7 cellular contexts compared by ENCODE assay signal in genomic region chr13:43303040-43303729, GRCh38.
A peak's percentile ranks its signal among the peaks of the same experiment; 100 is the strongest.
DNase-seq lines count a peak whose midpoint lies in the region; ATAC-seq and TF ChIP-seq lines count a peak whose summit lies in the region.

No MANE protein-coding gene starts in this region.

- H3K9me3 ChIP-seq in left lung: no peaks in the 10 kb centered on the region

- peaks cover 0 to 9% of the 10 kb centered on the region in 2 donors for H3K4me1 ChIP-seq in left lung

- H3K27ac ChIP-seq in left lung: no peak overlapping the region

- no peaks in the 10 kb centered on the region for H3K27me3 ChIP-seq in GM06990 (replicated peaks; ENCODE audit: control insufficient read depth, insufficient read depth, low read length)
- H3K27me3 ChIP-seq in left lung: peaks cover 0 to 6% of the 10 kb centered on the region in 2 donors

- TF ChIP-seq CTCF in GM06990 (IDR thresholded peaks at IDR 0.05; ENCODE audit: insufficient read depth, low read length, poor library complexity, severe bottlenecking) (peak; percentile 72), HFF-Myc (IDR thresholded peaks at IDR 0.05; ENCODE audit: low read depth, low read length, missing control alignments) (peak; percentile 57), cardiac fibroblast (IDR thresholded peaks at IDR 0.05; ENCODE audit: low read depth, low read length) (peak; percentile 68), left lung (IDR thresholded peaks at IDR 0.05) (no peak)

- ATAC-seq in left lung (peak; percentile 68), HG03469 (IDR thresholded peaks at IDR 0.05; ENCODE audit: unreplicated experiment) (no peak)

- H3K36me3 ChIP-seq in GM06990 (ENCODE audit: control insufficient read depth, insufficient read depth, low read length): no peaks in the 10 kb centered on the region
- H3K36me3 ChIP-seq in left lung: no peaks in the 10 kb centered on the region

- intact Hi-C loops in left lung (cut with DNase I): no loop called here

- no peak for DNase-seq in GM06990 (ENCODE audit: extremely low read depth, insufficient read length)
- DNase-seq in HFF-Myc (ENCODE audit: extremely low read depth, low read depth): peak; percentile 59
- DNase-seq in NCI-H526 treated with DMSO at 0.1 percent for 48 hours (lab: John Stamatoyannopoulos, UW): peak; percentile 45
- DNase-seq in cardiac fibroblast (ENCODE audit: low read depth in 2 of 2): peak; percentile 66 to 86
- peak in 1 of 2 donors; percentile 39 for DNase-seq in left lung
- peak; percentile 71 for DNase-seq in ureter (ENCODE audit: low spot score)

- no peak overlapping the region for H3K4me3 ChIP-seq in GM06990 (replicated peaks; ENCODE audit: low read depth, low read length)
- H3K4me3 ChIP-seq in HFF-Myc (replicated peaks; ENCODE audit: low read depth, low read length): no peak overlapping the region
- no peak overlapping the region for H3K4me3 ChIP-seq in cardiac fibroblast (replicated peaks in 1 of 2; ENCODE audit: low read depth in 2 of 2, low read length in 2 of 2)
- H3K4me3 ChIP-seq in left lung: no peak overlapping the region

Comparison
In these comparisons a context has a peak if more than half of its experiments do, and no peak if none do; other contexts are left out.
1. CTCF ChIP-seq: peak in GM06990 (single experiment), HFF-Myc (single experiment) and cardiac fibroblast (single experiment); none in left lung (0 of 2).